ENCODE assay signal across 12 cellular contexts in genomic region chr20:50799890-50800550, GRCh38. TPM values are rescaled to one million over a fixed set of nuclear protein-coding genes. Genes with fewer than 3 reads are reported as not detected.
DNase-seq lines count a peak whose midpoint lies in the region; ATAC-seq and TF ChIP-seq lines count a peak whose summit lies in the region.
"Had no signal": no experiment of that assay in that cellular context is flagged by ENCODE, and none has a peak within 500 bp of the region (broad histone marks: within the 10 kb centered on the region; RNA-seq: fewer than 3 reads in every experiment).

No MANE protein-coding gene starts in this region.

- POLR2A ChIA-PET in naive thymus-derived CD8-positive, alpha-beta T cell (lab: Charles Lee): interaction anchor here (1.0 to 2.4 kb wide), 2 partner anchors 14 to 18 kb away, joined by 3 to 10 read pairs; no protein-coding TSS in a partner anchor

- peak; percentile 50 for ATAC-seq in GM18519 (IDR thresholded peaks at IDR 0.05; ENCODE audit: low FRiP score, unreplicated experiment)
- ATAC-seq in GM21515 (IDR thresholded peaks at IDR 0.05; ENCODE audit: unreplicated experiment): peak; percentile 47
- ATAC-seq in HG03378 (IDR thresholded peaks at IDR 0.05; ENCODE audit: unreplicated experiment): peak; percentile 47
- ATAC-seq in naive thymus-derived CD8-positive, alpha-beta T cell: no peak
- ATAC-seq: natural killer cell treated with Interleukin-12 subunit alpha and Interleukin-12 subunit beta and Interleukin-15 and Interleukin-18, amount 100 ng/mL, for 72 hours had no signal

- peak overlapping the region; percentile 22 to 88 (median 80) for H3K27ac Mint-ChIP-seq in naive thymus-derived CD8-positive, alpha-beta T cell
- H3K27ac Mint-ChIP-seq in CD14-positive monocyte: peak overlapping the region in 1 of 7 donors; percentile 12
- H3K27ac Mint-ChIP-seq: natural killer cell treated with Interleukin-12 subunit alpha and Interleukin-12 subunit beta and Interleukin-15 and Interleukin-18, amount 100 ng/mL, for 72 hours had no signal

- TF ChIP-seq CTCF in CD14-positive monocyte (IDR thresholded peaks at IDR 0.05): no peak

- H3K36me3 Mint-ChIP-seq in naive thymus-derived CD8-positive, alpha-beta T cell: peaks cover 0 to 11% (median 5%) of the 10 kb centered on the region in 3 donors
- H3K36me3 Mint-ChIP-seq in CD14-positive monocyte: no peaks in the 10 kb centered on the region
- H3K36me3 Mint-ChIP-seq: natural killer cell treated with Interleukin-12 subunit alpha and Interleukin-12 subunit beta and Interleukin-15 and Interleukin-18, amount 100 ng/mL, for 72 hours had no signal

- peak overlapping the region in 4 of 10 donors; percentile 3 to 46 (median 23) for H3K4me3 Mint-ChIP-seq in naive thymus-derived CD8-positive, alpha-beta T cell
- H3K4me3 Mint-ChIP-seq in CD14-positive monocyte: no peak overlapping the region
- H3K4me3 Mint-ChIP-seq: natural killer cell treated with Interleukin-12 subunit alpha and Interleukin-12 subunit beta and Interleukin-15 and Interleukin-18, amount 100 ng/mL, for 72 hours had no signal

- peaks cover 24 to 66% (median 50%) of the 10 kb centered on the region in 4 donors for H3K4me1 Mint-ChIP-seq in naive thymus-derived CD8-positive, alpha-beta T cell
- peaks cover 11% of the 10 kb centered on the region for H3K4me1 Mint-ChIP-seq in CD14-positive monocyte

- no peak for DNase-seq in naive thymus-derived CD8-positive, alpha-beta T cell
- DNase-seq in activated effector memory CD4-positive, alpha-beta T cell treated with anti-CD3 and anti-CD28 coated beads, Interleukin-2, amount 50 U/mL, for 16 hours: no peak
- DNase-seq in ureter (ENCODE audit: low spot score) (no peak), CD14-positive monocyte (ENCODE audit: low spot score) (no peak)
- no peak for DNase-seq in activated T-cell treated with anti-CD3 and anti-CD28 coated beads, Interleukin-2, amount 50 U/mL, for 1 hour
- DNase-seq: activated CD4-positive, alpha-beta T cell treated with anti-CD3 and anti-CD28 coated beads, Interleukin-2, amount 50 U/mL, for 48 hours; DND-41; NCI-H345 had no signal

- intact Hi-C loops in CD14-positive monocyte (cut with micrococcal nuclease): loop anchor here in 1 of 2 donors (10.0 kb wide), 1 partner anchor 135 kb away; the partner anchor contains the start of gene ADNP

- no peaks in the 10 kb centered on the region for H3K9me3 Mint-ChIP-seq in naive thymus-derived CD8-positive, alpha-beta T cell
- H3K9me3 Mint-ChIP-seq in CD14-positive monocyte: peaks cover 0 to 3% (median 0%) of the 10 kb centered on the region in 7 donors
- H3K9me3 Mint-ChIP-seq: natural killer cell treated with Interleukin-12 subunit alpha and Interleukin-12 subunit beta and Interleukin-15 and Interleukin-18, amount 100 ng/mL, for 72 hours had no signal

- no peaks in the 10 kb centered on the region for H3K27me3 Mint-ChIP-seq in naive thymus-derived CD8-positive, alpha-beta T cell
- H3K27me3 Mint-ChIP-seq in CD14-positive monocyte (ENCODE audit: low read depth in 3 of 3): peaks cover 6 to 11% (median 10%) of the 10 kb centered on the region in 3 donors
- H3K27me3 Mint-ChIP-seq: natural killer cell treated with Interleukin-12 subunit alpha and Interleukin-12 subunit beta and Interleukin-15 and Interleukin-18, amount 100 ng/mL, for 72 hours had no signal

RNA-seq across cellular contexts. Expression of gene BCAS4, which starts 5.2 kb away (rescaled TPM):
- total RNA-seq in naive thymus-derived CD8-positive, alpha-beta T cell: 10 to 100 TPM; 77.4 to 89.9 TPM
- polyA plus RNA-seq in naive thymus-derived CD8-positive, alpha-beta T cell: 10 to 100 TPM; 33.5 to 51.5 (median 39.9) TPM
- 12.2 TPM for total RNA-seq in ureter
- polyA plus RNA-seq in CD14-positive monocyte: 1 to 10 TPM in 1 of 2 donors, under 1 TPM in 1; 0.69 to 1.0 TPM

Comparison
In these comparisons a context has a peak if more than half of its experiments do, and no peak if none do; other contexts are left out.
1. ATAC-seq: peak in GM18519 (single experiment), GM21515 (single experiment) and HG03378 (single experiment); none in naive thymus-derived CD8-positive, alpha-beta T cell (0 of 2).